Comparison of ENCODE assay signal across 12 cellular contexts in genomic region chr6:148525453-148525852, GRCh38.
DNase-seq lines count a peak whose midpoint lies in the region; ATAC-seq and TF ChIP-seq lines count a peak whose summit lies in the region.
"Had no signal": no experiment of that assay in that cellular context is flagged by ENCODE, and none has a peak within 500 bp of the region (broad histone marks: within the 10 kb centered on the region; RNA-seq: fewer than 3 reads in every experiment).

No MANE protein-coding gene starts in this region.

- ATAC-seq in activated B cell treated with CpG ODN at 0.5 μM for 24 hours (ENCODE audit: low read depth) = no peak
- ATAC-seq in stimulated activated memory B cell treated with anti-CD40 and anti-IgM and Interleukin-4, amounts not matched to agents 10 μg/mL and 1 μg/mL and 100 μg/mL, for 72 hours = peak; percentile 28
- ATAC-seq in GM18858 (IDR thresholded peaks at IDR 0.05; ENCODE audit: unreplicated experiment) = no peak
- ATAC-seq: GM23338 had no signal

- H3K4me1 ChIP-seq in Caco-2 = no peaks in the 10 kb centered on the region

- CTCF ChIA-PET in activated B cell treated with CpG ODN at 0.5 μM for 24 hours (lab: Charles Lee) = no interaction called here
- CTCF ChIA-PET in Caco-2 (lab: Charles Lee) = no interaction called here

- peak; percentile 92 for DNase-seq in HFFc6
- no peak for DNase-seq in activated B cell treated with CpG ODN at 0.5 μM for 24 hours
- peak; percentile 94 for DNase-seq in fibroblast of the aortic adventitia (ENCODE audit: low read depth)
- DNase-seq in Caco-2 = no peak
- no peak for DNase-seq in stimulated activated CD4-positive, alpha-beta T cell treated with anti-CD3 and anti-CD28 coated beads, Interleukin-4, amount 100 ng/mL, for 4 hours
- DNase-seq: activated CD4-positive, CD25-positive, alpha-beta regulatory T cell treated with anti-CD3 and anti-CD28 coated beads, Interleukin-2, amount 50 U/mL, for 72 hours; NCI-H1417; small intestine; stimulated activated naive B cell treated with anti-CD40 and anti-IgM and Interleukin-4, amounts not matched to agents 10 μg/mL and 1 μg/mL and 100 μg/mL, for 72 hours had no signal

- H3K36me3 Mint-ChIP-seq in HFFc6 (ENCODE audit: low read depth) (peaks cover 66% of the 10 kb centered on the region), activated B cell treated with CpG ODN at 0.5 μM for 24 hours (ENCODE audit: low read depth) (no peaks in the 10 kb centered on the region), Caco-2 (ENCODE audit: insufficient read depth, unreplicated experiment) (peaks cover 57% of the 10 kb centered on the region)
- H3K36me3 Mint-ChIP-seq in stimulated activated memory B cell treated with anti-CD40 and anti-IgM and Interleukin-4, amounts not matched to agents 10 μg/mL and 1 μg/mL and 100 μg/mL, for 72 hours = no peaks in the 10 kb centered on the region
- H3K36me3 Mint-ChIP-seq: stimulated activated naive B cell treated with anti-CD40 and anti-IgM and Interleukin-4, amounts not matched to agents 10 μg/mL and 1 μg/mL and 100 μg/mL, for 72 hours had no signal

- no peaks in the 10 kb centered on the region; the same call in 1 of the 2 replicates for H3K36me3 ChIP-seq in Caco-2 (ENCODE audit: control insufficient read depth, insufficient read depth, low read length)

- H3K9me3 Mint-ChIP-seq in HFFc6 (no peaks in the 10 kb centered on the region), activated B cell treated with CpG ODN at 0.5 μM for 24 hours (no peaks in the 10 kb centered on the region), Caco-2 (ENCODE audit: unreplicated experiment) (no peaks in the 10 kb centered on the region)
- no peaks in the 10 kb centered on the region for H3K9me3 Mint-ChIP-seq in stimulated activated memory B cell treated with anti-CD40 and anti-IgM and Interleukin-4, amounts not matched to agents 10 μg/mL and 1 μg/mL and 100 μg/mL, for 72 hours
- H3K9me3 Mint-ChIP-seq: stimulated activated naive B cell treated with anti-CD40 and anti-IgM and Interleukin-4, amounts not matched to agents 10 μg/mL and 1 μg/mL and 100 μg/mL, for 72 hours had no signal

- peak overlapping the region; percentile 88 for H3K4me3 Mint-ChIP-seq in HFFc6
- H3K4me3 Mint-ChIP-seq in activated B cell treated with CpG ODN at 0.5 μM for 24 hours = peak overlapping the region; percentile 60
- no peak overlapping the region for H3K4me3 Mint-ChIP-seq in stimulated activated memory B cell treated with anti-CD40 and anti-IgM and Interleukin-4, amounts not matched to agents 10 μg/mL and 1 μg/mL and 100 μg/mL, for 72 hours
- H3K4me3 Mint-ChIP-seq in Caco-2 (ENCODE audit: unreplicated experiment) = no peak overlapping the region
- H3K4me3 Mint-ChIP-seq: GM23338 had no signal

- H3K27me3 Mint-ChIP-seq in HFFc6 (ENCODE audit: insufficient read depth) (peaks cover 3% of the 10 kb centered on the region; the same call in 1 of the 2 replicates), activated B cell treated with CpG ODN at 0.5 μM for 24 hours (no peaks in the 10 kb centered on the region), Caco-2 (ENCODE audit: insufficient read depth, unreplicated experiment) (no peaks in the 10 kb centered on the region)
- no peaks in the 10 kb centered on the region for H3K27me3 Mint-ChIP-seq in stimulated activated memory B cell treated with anti-CD40 and anti-IgM and Interleukin-4, amounts not matched to agents 10 μg/mL and 1 μg/mL and 100 μg/mL, for 72 hours

- H3K4me3 ChIP-seq in fibroblast of the aortic adventitia (ENCODE audit: low read depth, low read length) = peak overlapping the region; percentile 54
- no peak overlapping the region for H3K4me3 ChIP-seq in Caco-2 (ENCODE audit: low read depth, low read length)
- H3K4me3 ChIP-seq: GM23338 had no signal

- POLR2A ChIA-PET in activated B cell treated with CpG ODN at 0.5 μM for 24 hours (lab: Charles Lee) (no interaction called here), Caco-2 (lab: Charles Lee) (no interaction called here)

- no TSS peak for BruUV-seq in Caco-2 (replicated peaks; lab: Mats Ljungman, UMichigan)

- TF ChIP-seq CTCF in HFFc6 (IDR thresholded peaks at IDR 0.05) (no peak), activated B cell treated with CpG ODN at 0.5 μM for 24 hours (IDR thresholded peaks at IDR 0.05) (no peak), fibroblast of the aortic adventitia (IDR thresholded peaks at IDR 0.05; ENCODE audit: insufficient read depth, low read length) (no peak), Caco-2 (IDR thresholded peaks at IDR 0.05; ENCODE audit: insufficient read depth in 1 of 2, low read depth in 1 of 2, low read length in 1 of 2, severe bottlenecking in 1 of 2, unreplicated experiment in 1 of 2) (no peak)

- intact Hi-C loops in activated B cell treated with CpG ODN at 0.5 μM for 24 hours (cut with micrococcal nuclease) = no loop called here
- intact Hi-C loops in Caco-2 (cut with micrococcal nuclease; ENCODE audit: unreplicated experiment) = no loop called here

- H3K27ac Mint-ChIP-seq in HFFc6 = peak overlapping the region; percentile 100
- H3K27ac Mint-ChIP-seq in activated B cell treated with CpG ODN at 0.5 μM for 24 hours = peak overlapping the region; percentile 72
- H3K27ac Mint-ChIP-seq in stimulated activated memory B cell treated with anti-CD40 and anti-IgM and Interleukin-4, amounts not matched to agents 10 μg/mL and 1 μg/mL and 100 μg/mL, for 72 hours = peak overlapping the region; percentile 84
- H3K27ac Mint-ChIP-seq in Caco-2 (ENCODE audit: unreplicated experiment) = no peak overlapping the region
- H3K27ac Mint-ChIP-seq: GM23338 had no signal

- H3K4me1 Mint-ChIP-seq in HFFc6 (ENCODE audit: low read depth) (peaks cover 98% of the 10 kb centered on the region), activated B cell treated with CpG ODN at 0.5 μM for 24 hours (peaks cover 48% of the 10 kb centered on the region), Caco-2 (ENCODE audit: low read depth, unreplicated experiment) (no peaks in the 10 kb centered on the region)
- H3K4me1 Mint-ChIP-seq in stimulated activated memory B cell treated with anti-CD40 and anti-IgM and Interleukin-4, amounts not matched to agents 10 μg/mL and 1 μg/mL and 100 μg/mL, for 72 hours = peaks cover 49% of the 10 kb centered on the region

- no peaks in the 10 kb centered on the region for H3K27me3 ChIP-seq in Caco-2 (replicated peaks; ENCODE audit: control insufficient read depth, insufficient read depth, low read length)

- no peaks in the 10 kb centered on the region for H3K9me3 ChIP-seq in Caco-2

Comparison
In these comparisons a context has a peak if more than half of its experiments do, and no peak if none do; other contexts are left out.
1. DNase-seq: peak in HFFc6 (single experiment) and fibroblast of the aortic adventitia (single experiment); none in activated B cell treated with CpG ODN at 0.5 μM for 24 hours (single experiment), Caco-2 (0 of 2) and stimulated activated CD4-positive, alpha-beta T cell treated with anti-CD3 and anti-CD28 coated beads, Interleukin-4, amount 100 ng/mL, for 4 hours (0 of 2).
2. H3K4me3 Mint-ChIP-seq: peak in HFFc6 (single experiment) and activated B cell treated with CpG ODN at 0.5 μM for 24 hours (single experiment); none in stimulated activated memory B cell treated with anti-CD40 and anti-IgM and Interleukin-4, amounts not matched to agents 10 μg/mL and 1 μg/mL and 100 μg/mL, for 72 hours (single experiment) and Caco-2 (single experiment).